ENCODE assay signal across 14 cellular contexts in the genomic region with DNA sequence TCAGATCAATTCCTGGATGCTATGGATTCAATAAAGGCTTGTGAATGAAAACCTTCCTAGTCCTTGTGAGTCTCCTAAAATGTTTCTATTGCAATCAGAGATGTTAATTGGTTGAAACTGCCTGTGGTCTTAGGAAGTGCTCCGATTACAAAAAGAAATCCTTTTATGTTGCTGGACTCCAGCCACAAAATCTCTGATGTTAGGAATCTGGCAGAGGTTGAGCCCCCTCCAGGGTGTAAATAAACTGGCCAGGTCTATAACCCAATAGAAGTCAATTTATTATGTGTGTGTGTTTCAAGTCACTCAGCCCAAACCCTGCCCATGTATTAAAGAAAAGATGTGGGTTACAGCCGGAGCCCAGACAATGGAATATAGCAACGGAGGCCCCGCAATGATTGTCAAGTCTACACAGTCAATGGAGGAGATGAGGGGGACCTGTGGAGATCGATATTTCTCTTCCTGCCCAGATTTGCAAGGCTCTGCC.
A peak's percentile ranks its signal among the peaks of the same experiment; 100 is the strongest.
DNase-seq lines count a peak whose midpoint lies in the region; TF ChIP-seq lines count a peak whose summit lies in the region.
"Had no signal": no experiment of that assay in that cellular context is flagged by ENCODE, and none has a peak within 500 bp of the region (broad histone marks: within the 10 kb centered on the region; RNA-seq: fewer than 3 reads in every experiment).

No MANE protein-coding gene starts in this region.

- no peak overlapping the region for H4K8ac ChIP-seq in mesenchymal stem cell (ENCODE audit: low read length)

- no peak overlapping the region for H4K91ac ChIP-seq in mesenchymal stem cell (ENCODE audit: low read length)

- H3K36me3 ChIP-seq in fibroblast of lung (ENCODE audit: control insufficient read depth, insufficient read depth, low read length) (no peaks in the 10 kb centered on the region), sigmoid colon (no peaks in the 10 kb centered on the region), mesenchymal stem cell (ENCODE audit: control insufficient read depth in 1 of 2, insufficient read depth in 2 of 2, low read depth in 1 of 2, low read length in 2 of 2) (no peaks in the 10 kb centered on the region)

- no peak overlapping the region for H3K14ac ChIP-seq in mesenchymal stem cell (ENCODE audit: low read length in 2 of 2)

- H3K27ac ChIP-seq in fibroblast of lung (ENCODE audit: insufficient read depth, low read length) (no peak overlapping the region), sigmoid colon (peak overlapping the region; percentile 82 to 90 (median 84)), mesenchymal stem cell (ENCODE audit: low read length, poor library complexity, severe bottlenecking) (no peak overlapping the region)
- H3K27ac ChIP-seq: C4-2B, epithelial cell of prostate had no signal

- H3K4me3 ChIP-seq in fibroblast of lung (replicated peaks in 1 of 4; ENCODE audit: control extremely low read depth in 1 of 4, insufficient read depth in 1 of 4, low read depth in 3 of 4, low read length in 4 of 4) = peak overlapping the region in 1 of 4 experiments; percentile 6
- H3K4me3 ChIP-seq in sigmoid colon = peak overlapping the region in 2 of 4 donors; percentile 8 to 16
- H3K4me3 ChIP-seq in lower leg skin (ENCODE audit: low read depth, poor library complexity, severe bottlenecking) = no peak overlapping the region
- no peak overlapping the region for H3K4me3 ChIP-seq in mesenchymal stem cell (ENCODE audit: insufficient read depth in 1 of 2, low read depth in 1 of 2, low read length in 2 of 2)

- no peak overlapping the region for H2AK5ac ChIP-seq in mesenchymal stem cell (ENCODE audit: low read length, severe bottlenecking)

- TF ChIP-seq EP300 in sigmoid colon (IDR thresholded peaks at IDR 0.05) = no peak

- no peaks in the 10 kb centered on the region for H3K79me2 ChIP-seq in fibroblast of lung (ENCODE audit: control insufficient read depth, insufficient read depth, low read length)

- H3K9me3 ChIP-seq in fibroblast of lung (ENCODE audit: control insufficient read depth, insufficient read depth, low read depth, low read length) (no peaks in the 10 kb centered on the region), sigmoid colon (no peaks in the 10 kb centered on the region), mesenchymal stem cell (ENCODE audit: control insufficient read depth, low read length) (peaks cover 4% of the 10 kb centered on the region)

- no peak overlapping the region for H3K4ac ChIP-seq in mesenchymal stem cell (ENCODE audit: low read depth in 1 of 2, low read length in 2 of 2)

- intact Hi-C loops in sigmoid colon (cut with DNase I) = loop anchor here (5.0 kb wide), 2 partner anchors 71 to 431 kb away; no protein-coding TSS in a partner anchor
- intact Hi-C loops in lower leg skin (cut with DNase I; ENCODE audit: low total_unique reads) = no loop called here

- no peak overlapping the region for H2BK15ac ChIP-seq in mesenchymal stem cell (ENCODE audit: low read depth, poor library complexity, severe bottlenecking)

- DNase-seq in EH (ENCODE audit: low read depth) = peak; percentile 29
- peak; percentile 94 for DNase-seq in NCI-H69 (lab: John Stamatoyannopoulos, UW)
- DNase-seq in fibroblast of lung (ENCODE audit: low read depth in 2 of 2) = peak in 1 of 2 donors; percentile 73
- no peak for DNase-seq in sigmoid colon
- no peak for DNase-seq in lower leg skin (ENCODE audit: low spot score in 2 of 2)
- no peak for DNase-seq in activated CD4-positive, CD25-positive, alpha-beta regulatory T cell treated with anti-CD3 and anti-CD28 coated beads, Interleukin-2, amount 50 U/mL, for 72 hours
- no peak for DNase-seq in mesenchymal stem cell
- DNase-seq in iPS-NIHi7 (ENCODE audit: extremely low spot score) = no peak
- DNase-seq: activated CD4-positive, alpha-beta T cell treated with anti-CD3 and anti-CD28 coated beads for 4 hours; activated T-cell treated with anti-CD3 and anti-CD28 coated beads, Interleukin-2, amount 50 U/mL, for 4 hours; naive thymus-derived CD4-positive, alpha-beta T cell; NCI-H2029 treated with DMSO at 0.1 percent for 48 hours had no signal

- no peak overlapping the region for H3K18ac ChIP-seq in mesenchymal stem cell (ENCODE audit: low read depth in 1 of 2, low read length in 2 of 2)

- H2AFZ ChIP-seq in fibroblast of lung (ENCODE audit: low read length) (peak overlapping the region; percentile 67), mesenchymal stem cell (ENCODE audit: low read depth, low read length) (no peak overlapping the region)

- no peak for TF ChIP-seq CTCF in fibroblast of lung (conservative IDR thresholded peaks at IDR 0.05 in 1 of 2, IDR thresholded peaks at IDR 0.05 in 1 of 2; ENCODE audit: low read depth in 1 of 2, low read length in 2 of 2)
- TF ChIP-seq CTCF in sigmoid colon (IDR thresholded peaks at IDR 0.05) = no peak
- no peak for TF ChIP-seq CTCF in lower leg skin (IDR thresholded peaks at IDR 0.05)

- no peak overlapping the region for H2BK5ac ChIP-seq in mesenchymal stem cell (ENCODE audit: low read depth, low read length, poor library complexity, severe bottlenecking)

- H3K9ac ChIP-seq in fibroblast of lung (ENCODE audit: insufficient read depth, low read length) = no peak overlapping the region
- no peak overlapping the region for H3K9ac ChIP-seq in mesenchymal stem cell (ENCODE audit: low read length)

- no peak overlapping the region for H2BK120ac ChIP-seq in mesenchymal stem cell (ENCODE audit: low read depth, low read length)

- no peaks in the 10 kb centered on the region for H3K79me1 ChIP-seq in mesenchymal stem cell (replicated peaks; ENCODE audit: low read length, poor library complexity, severe bottlenecking)

- no peak overlapping the region for H2BK12ac ChIP-seq in mesenchymal stem cell (ENCODE audit: low read length in 2 of 2)

- H3K4me2 ChIP-seq in fibroblast of lung (ENCODE audit: extremely low read depth, insufficient read depth, low read length) (no peak overlapping the region), mesenchymal stem cell (ENCODE audit: low read length, poor library complexity, severe bottlenecking) (no peak overlapping the region)

- WGBS in sigmoid colon, 2 donors = 65 to 72% methylated on average over 5 of the region's 5 CpGs
- 54 to 56% methylated on average over 5 of the region's 5 CpGs for WGBS in lower leg skin, 2 donors
- 83% methylated on average over 5 of the region's 5 CpGs for WGBS in mesenchymal stem cell

- H3K4me1 ChIP-seq in fibroblast of lung (ENCODE audit: control insufficient read depth, extremely low read depth, insufficient read depth, low read length) = peaks cover 2% of the 10 kb centered on the region
- H3K4me1 ChIP-seq in sigmoid colon = peaks cover 0 to 43% (median 39%) of the 10 kb centered on the region in 4 donors
- no peaks in the 10 kb centered on the region for H3K4me1 ChIP-seq in mesenchymal stem cell (ENCODE audit: control insufficient read depth, insufficient read depth, low read depth, low read length)

- H3K27me3 ChIP-seq in fibroblast of lung (ENCODE audit: control insufficient read depth, insufficient read depth, low read length) (no peaks in the 10 kb centered on the region), sigmoid colon (no peaks in the 10 kb centered on the region), mesenchymal stem cell (ENCODE audit: control insufficient read depth in 1 of 2, insufficient read depth in 1 of 2, low read length in 2 of 2) (peaks cover 0 to 3% of the 10 kb centered on the region in 2 experiments)

- H4K20me1 ChIP-seq in fibroblast of lung (ENCODE audit: control insufficient read depth, extremely low read depth, insufficient read depth, low read length) = no peaks in the 10 kb centered on the region

- TF ChIP-seq POLR2A in sigmoid colon (IDR thresholded peaks at IDR 0.05) (no peak), lower leg skin (IDR thresholded peaks at IDR 0.05) (no peak)

- H3K23ac ChIP-seq in mesenchymal stem cell (ENCODE audit: low read length in 2 of 2) = no peak overlapping the region

Comparison
In these comparisons a context has a peak if more than half of its experiments do, and no peak if none do; other contexts are left out.
1. DNase-seq: peak in EH (single experiment) and NCI-H69 (single experiment); none in sigmoid colon (single experiment), lower leg skin (0 of 2), activated CD4-positive, CD25-positive, alpha-beta regulatory T cell treated with anti-CD3 and anti-CD28 coated beads, Interleukin-2, amount 50 U/mL, for 72 hours (single experiment), mesenchymal stem cell (single experiment) and iPS-NIHi7 (single experiment).
2. H3K27ac ChIP-seq: peak in sigmoid colon (4 of 4); none in fibroblast of lung (single experiment) and mesenchymal stem cell (single experiment).